In the genomic region with DNA sequence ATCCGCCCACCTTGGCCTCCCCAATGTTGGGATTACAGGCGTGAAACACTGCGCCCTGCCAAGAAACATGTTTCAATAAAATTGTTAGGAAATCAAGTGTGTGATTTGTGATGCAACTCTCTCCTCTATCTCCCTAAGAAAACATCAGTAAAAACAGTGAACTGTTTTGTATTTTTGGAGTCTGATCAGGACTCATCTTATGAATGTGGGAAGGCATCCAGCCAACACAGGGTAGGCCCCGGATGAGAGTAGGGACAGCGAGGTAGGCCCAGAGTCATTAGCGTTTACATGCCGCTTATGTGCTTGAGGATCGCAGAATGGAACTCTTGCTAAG, we compare ENCODE assay signal across 9 cellular contexts. TPM values are rescaled to one million over a fixed set of nuclear protein-coding genes. Genes with fewer than 3 reads are reported as not detected.
DNase-seq lines count a peak whose midpoint lies in the region; ATAC-seq and TF ChIP-seq lines count a peak whose summit lies in the region.
"Had no signal": no experiment of that assay in that cellular context is flagged by ENCODE, and none has a peak within 500 bp of the region (broad histone marks: within the 10 kb centered on the region; RNA-seq: fewer than 3 reads in every experiment).

No MANE protein-coding gene starts in this region.

- H3K36me3 Mint-ChIP-seq in activated T-cell treated with anti-CD3 and anti-CD28 coated beads, Interleukin-2, amount 50 U/mL, for 24 hours (ENCODE audit: low read depth): peaks cover 49% of the 10 kb centered on the region

- peak in 1 of 2 donors; percentile 51 for TF ChIP-seq EP300 in tibial nerve (IDR thresholded peaks at IDR 0.05)

- peaks cover 53% of the 10 kb centered on the region for H3K4me1 Mint-ChIP-seq in activated T-cell treated with anti-CD3 and anti-CD28 coated beads, Interleukin-2, amount 50 U/mL, for 24 hours (ENCODE audit: low read depth)

- peak; percentile 9 for TF ChIP-seq POLR2A in right lobe of liver (IDR thresholded peaks at IDR 0.05)
- TF ChIP-seq POLR2A in tibial nerve (IDR thresholded peaks at IDR 0.05): no peak

- H3K27ac Mint-ChIP-seq in activated T-cell treated with anti-CD3 and anti-CD28 coated beads, Interleukin-2, amount 50 U/mL, for 24 hours: peak overlapping the region; percentile 100

- no peaks in the 10 kb centered on the region for H3K27me3 Mint-ChIP-seq in activated T-cell treated with anti-CD3 and anti-CD28 coated beads, Interleukin-2, amount 50 U/mL, for 24 hours

- peak overlapping the region; percentile 99 for H3K4me3 Mint-ChIP-seq in activated T-cell treated with anti-CD3 and anti-CD28 coated beads, Interleukin-2, amount 50 U/mL, for 24 hours

- H3K4me3 ChIP-seq in right lobe of liver (peak overlapping the region; percentile 71 to 90 (median 89)), tibial nerve (peak overlapping the region; percentile 72 to 94 (median 78))

- TF ChIP-seq CTCF in right lobe of liver (IDR thresholded peaks at IDR 0.05) (no peak), tibial nerve (IDR thresholded peaks at IDR 0.05) (no peak)

- H3K27ac ChIP-seq in right lobe of liver (peak overlapping the region; percentile 99 to 100 (median 99)), tibial nerve (peak overlapping the region in 3 of 4 donors; percentile 98 to 100 (median 98))

- peaks cover 0 to 60% (median 24%) of the 10 kb centered on the region in 4 donors for H3K4me1 ChIP-seq in right lobe of liver
- H3K4me1 ChIP-seq in tibial nerve: peaks cover 0 to 26% (median 15%) of the 10 kb centered on the region in 4 donors

- 23% methylated on average over 8 of the region's 8 CpGs for WGBS in right lobe of liver (ENCODE audit: insufficient coverage, low coverage, low lambda C conversion rate, missing lambda C conversion rate)
- WGBS in tibial nerve, 2 donors: 62 to 72% methylated on average over 8 of the region's 8 CpGs

- no peaks in the 10 kb centered on the region for H3K9me3 Mint-ChIP-seq in activated T-cell treated with anti-CD3 and anti-CD28 coated beads, Interleukin-2, amount 50 U/mL, for 24 hours

- peak; percentile 25 to 48 (median 38) for ATAC-seq in right lobe of liver
- ATAC-seq in GM21447 (IDR thresholded peaks at IDR 0.05; ENCODE audit: unreplicated experiment): no peak
- no peak for ATAC-seq in GM21528 (IDR thresholded peaks at IDR 0.05; ENCODE audit: low FRiP score, unreplicated experiment)

- no peak for DNase-seq in activated T-cell treated with anti-CD3 and anti-CD28 coated beads, Interleukin-2, amount 50 U/mL, for 24 hours
- DNase-seq in activated T-cell treated with anti-CD3 and anti-CD28 coated beads for 4 hours: no peak
- peak; percentile 14 for DNase-seq in astrocyte of the hippocampus (ENCODE audit: low read depth, low spot score)
- peak; percentile 71 to 87 (median 84) for DNase-seq in right lobe of liver
- no peak for DNase-seq in tibial nerve (ENCODE audit: low spot score in 2 of 2)
- no peak for DNase-seq in stimulated activated CD8-positive, alpha-beta memory T cell treated with anti-CD3 and anti-CD28 coated beads, Interleukin-4, amount 100 ng/mL, for 48 hours
- DNase-seq: activated CD4-positive, alpha-beta T cell treated with anti-CD3 and anti-CD28 coated beads, Interleukin-2, amount 50 U/mL, for 1 hour had no signal

- intact Hi-C loops in right lobe of liver (cut with DNase I): no loop called here

- H3K9me3 ChIP-seq in right lobe of liver (no peaks in the 10 kb centered on the region), tibial nerve (no peaks in the 10 kb centered on the region)

- H3K36me3 ChIP-seq in right lobe of liver: no peaks in the 10 kb centered on the region
- peaks cover 0 to 35% (median 0%) of the 10 kb centered on the region in 3 donors for H3K36me3 ChIP-seq in tibial nerve

- H3K27me3 ChIP-seq in right lobe of liver (no peaks in the 10 kb centered on the region), tibial nerve (no peaks in the 10 kb centered on the region)

RNA-seq across cellular contexts. Expression of a gene that starts 0.9 kb away (rescaled TPM):
- total RNA-seq in right lobe of liver: 100 to 1,000 TPM in 4 of 6 experiments, 10 to 100 TPM in 2; 75.1 to 320 (median 178) TPM
- 10 to 100 TPM in 3 of 4 donors, 1 to 10 TPM in 1; 5.4 to 27.1 (median 19.9) TPM for total RNA-seq in tibial nerve

RNA-seq across cellular contexts. Expression of a gene that starts 8.3 kb away (rescaled TPM):
- total RNA-seq in right lobe of liver (10 to 100 TPM; 14.1 to 25.2 (median 20.7) TPM), tibial nerve (10 to 100 TPM; 42.1 to 52.9 (median 48.6) TPM)

RNA-seq across cellular contexts. Expression of a gene that starts 29.4 kb away (rescaled TPM):
- total RNA-seq in right lobe of liver (10 to 100 TPM in 2 of 6 experiments, 1 to 10 TPM in 4; 1.6 to 11.2 (median 8.1) TPM), tibial nerve (10 to 100 TPM; 12.0 to 26.1 (median 15.5) TPM)

RNA-seq across cellular contexts. Expression of a gene that starts 41.2 kb away (rescaled TPM):
- 1 to 10 TPM; 2.8 to 7.1 (median 4.5) TPM for total RNA-seq in right lobe of liver
- total RNA-seq in tibial nerve: 10 to 100 TPM; 25.8 to 35.1 (median 27.8) TPM

RNA-seq across cellular contexts. Expression of a gene that starts 47.8 kb away (rescaled TPM):
- 10 to 100 TPM; 12.9 to 34.4 (median 23.7) TPM for total RNA-seq in right lobe of liver
- 10 to 100 TPM; 59.2 to 72.9 (median 60.4) TPM for total RNA-seq in tibial nerve

Comparison
In these comparisons a context has a peak if more than half of its experiments do, and no peak if none do; other contexts are left out.
1. DNase-seq: peak in astrocyte of the hippocampus (single experiment) and right lobe of liver (3 of 3); none in activated T-cell treated with anti-CD3 and anti-CD28 coated beads, Interleukin-2, amount 50 U/mL, for 24 hours (single experiment), activated T-cell treated with anti-CD3 and anti-CD28 coated beads for 4 hours (single experiment), tibial nerve (0 of 2) and stimulated activated CD8-positive, alpha-beta memory T cell treated with anti-CD3 and anti-CD28 coated beads, Interleukin-4, amount 100 ng/mL, for 48 hours (single experiment).
2. ATAC-seq: peak in right lobe of liver (4 of 4); none in GM21447 (single experiment) and GM21528 (single experiment).